In genomic region chr3:196431193-196432136, GRCh38 we compare ENCODE assay signal across 2 cellular contexts.
A peak's percentile ranks its signal among the peaks of the same experiment; 100 is the strongest.
TF ChIP-seq lines count a peak whose summit lies in the region.

No MANE protein-coding gene starts in this region.

TF ChIP-seq in HEK293, 187 proteins besides CTCF, POLR2A, EP300 and RAD21 (continued from another document and continues in another):
- TF ChIP-seq ZNF624 (tag by site-specific recombination; IDR thresholded peaks at IDR 0.05) (no peak), ZNF23 (tag by site-specific recombination; IDR thresholded peaks at IDR 0.05; ENCODE audit: borderline replicate concordance) (no peak), ZNF404 (tag by site-specific recombination; IDR thresholded peaks at IDR 0.05) (no peak), ZNF658 (tag by site-specific recombination; IDR thresholded peaks at IDR 0.05) (no peak), ZNF132 (tag by site-specific recombination; IDR thresholded peaks at IDR 0.05; ENCODE audit: borderline replicate concordance) (no peak), ZNF560 (tag by site-specific recombination; IDR thresholded peaks at IDR 0.05; ENCODE audit: borderline replicate concordance) (no peak), ZNF274 (IDR thresholded peaks at IDR 0.05; ENCODE audit: low read length) (no peak), ZNF274 (tag by site-specific recombination; IDR thresholded peaks at IDR 0.05; ENCODE audit: borderline replicate concordance) (no peak), REPIN1 (tag by site-specific recombination; IDR thresholded peaks at IDR 0.05; ENCODE audit: low read depth) (no peak), ZNF707 (tag by site-specific recombination; IDR thresholded peaks at IDR 0.05) (no peak), GLIS2 (tag by site-specific recombination; IDR thresholded peaks at IDR 0.05) (peak; percentile 87), ZNF302 (tag by site-specific recombination; IDR thresholded peaks at IDR 0.05; ENCODE audit: low read depth) (no peak), ZNF133 (tag by site-specific recombination; IDR thresholded peaks at IDR 0.05) (no peak), ZBTB1 (tag by site-specific recombination; IDR thresholded peaks at IDR 0.05) (no peak), ZNF146 (tag by site-specific recombination; IDR thresholded peaks at IDR 0.05) (no peak), ZBTB10 (tag by site-specific recombination; IDR thresholded peaks at IDR 0.05) (no peak; the same call in none of the 2 replicates), ZNF596 (tag by site-specific recombination; IDR thresholded peaks at IDR 0.05) (peak; percentile 16; the same call in 1 of the 2 replicates), PRDM10 (tag by site-specific recombination; IDR thresholded peaks at IDR 0.05) (no peak), ZNF621 (tag by site-specific recombination; IDR thresholded peaks at IDR 0.05) (no peak), YY2 (tag by site-specific recombination; IDR thresholded peaks at IDR 0.05) (no peak), INSM2 (tag by site-specific recombination; IDR thresholded peaks at IDR 0.05) (no peak), PRDM6 (tag by site-specific recombination; IDR thresholded peaks at IDR 0.05) (no peak), ZNF214 (tag by site-specific recombination; IDR thresholded peaks at IDR 0.05; ENCODE audit: borderline replicate concordance) (no peak)

TF ChIP-seq in HepG2, 621 proteins besides CTCF, POLR2A, EP300 and RAD21 (continued from another document and continues in another):
- TF ChIP-seq DZIP1 (CRISPR knock-in tag; IDR thresholded peaks at IDR 0.05) (0 out of 2 replicates have a peak, but pooled peaks have one; percentile 66), ZNF782 (CRISPR knock-in tag; IDR thresholded peaks at IDR 0.05; ENCODE audit: borderline replicate concordance) (0 out of 2 replicates have a peak, but pooled peaks have one; percentile 12), ZNF878 (CRISPR knock-in tag; IDR thresholded peaks at IDR 0.05) (peak; percentile 30; the same call in 1 of the 2 replicates), HIVEP1 (CRISPR knock-in tag; IDR thresholded peaks at IDR 0.05) (peak; percentile 56), DMAP1 (CRISPR knock-in tag; IDR thresholded peaks at IDR 0.05) (peak; percentile 14; the same call in 1 of the 2 replicates), ZNF407 (CRISPR knock-in tag; IDR thresholded peaks at IDR 0.05; ENCODE audit: not compliant biosample characterization) (no peak), DNMT1 (CRISPR knock-in tag; IDR thresholded peaks at IDR 0.05) (no peak), ZNF331 (CRISPR knock-in tag; IDR thresholded peaks at IDR 0.05) (peak; percentile 5; the same call in 1 of the 2 replicates), PHF8 (CRISPR knock-in tag; IDR thresholded peaks at IDR 0.05) (peak; percentile 90), ZKSCAN1 (IDR thresholded peaks at IDR 0.05; ENCODE audit: low read length) (no peak), TOPORS (CRISPR knock-in tag; IDR thresholded peaks at IDR 0.05) (peak; percentile 51; the same call in 1 of the 2 replicates), FLYWCH1 (CRISPR knock-in tag; IDR thresholded peaks at IDR 0.05) (no peak), ATF2 (CRISPR knock-in tag; IDR thresholded peaks at IDR 0.05) (no peak), ASH2L (IDR thresholded peaks at IDR 0.05; ENCODE audit: insufficient read length, low read depth, low read length) (peak; percentile 47), GRHL1 (CRISPR knock-in tag; conservative IDR thresholded peaks at IDR 0.05) (no peak), ZNF20 (CRISPR knock-in tag; IDR thresholded peaks at IDR 0.05) (0 out of 2 replicates have a peak, but pooled peaks have one; percentile 28), KAT2B (IDR thresholded peaks at IDR 0.05; ENCODE audit: borderline replicate concordance, low read depth, low read length) (no peak), RXRA (CRISPR knock-in tag; IDR thresholded peaks at IDR 0.05) (no peak), SAP130 (CRISPR knock-in tag; IDR thresholded peaks at IDR 0.05; ENCODE audit: low read depth) (0 out of 2 replicates have a peak, but pooled peaks have one; percentile 16), BORCS8-MEF2B (CRISPR knock-in tag; IDR thresholded peaks at IDR 0.05) (peak; percentile 17; the same call in 1 of the 2 replicates), ERF (CRISPR knock-in tag; IDR thresholded peaks at IDR 0.05) (no peak), ZNF724P (CRISPR knock-in tag; IDR thresholded peaks at IDR 0.05; ENCODE audit: borderline replicate concordance) (0 out of 2 replicates have a peak, but pooled peaks have one; percentile 63), KDM2A (CRISPR knock-in tag; IDR thresholded peaks at IDR 0.05; ENCODE audit: borderline replicate concordance, low read depth) (0 out of 2 replicates have a peak, but pooled peaks have one; percentile 6), KLF16 (CRISPR knock-in tag; IDR thresholded peaks at IDR 0.05) (0 out of 4 replicates have a peak, but pooled peaks of 1 of the 2 experiments have one; percentile 20), RCOR2 (CRISPR knock-in tag; IDR thresholded peaks at IDR 0.05) (no peak), TGIF2 (CRISPR knock-in tag; IDR thresholded peaks at IDR 0.05) (0 out of 2 replicates have a peak, but pooled peaks have one; percentile 1), HBP1 (CRISPR knock-in tag; IDR thresholded peaks at IDR 0.05; ENCODE audit: low read depth) (0 out of 2 replicates have a peak, but pooled peaks have one; percentile 4), REPIN1 (CRISPR knock-in tag; IDR thresholded peaks at IDR 0.05; ENCODE audit: borderline replicate concordance, low read depth) (0 out of 2 replicates have a peak, but pooled peaks have one; percentile 4)
